Comparison of ENCODE assay signal across 28 cellular contexts in genomic region chr20:41418739-41419293, GRCh38. TPM values are rescaled to one million over a fixed set of nuclear protein-coding genes. Genes with fewer than 3 reads are reported as not detected.
"Had no signal": no experiment of that assay in that cellular context is flagged by ENCODE, and none has a peak within 500 bp of the region (broad histone marks: within the 10 kb centered on the region; RNA-seq: fewer than 3 reads in every experiment).

No MANE protein-coding gene starts in this region.

- FAIRE-seq: endometrium, urothelium cell line had no signal

- H3K4me2 ChIP-seq: hepatocyte, neural progenitor cell had no signal

- H3K27ac ChIP-seq: coronary artery, esophagus squamous epithelium, hepatocyte, neural progenitor cell, parathyroid adenoma, sigmoid colon, stomach, thyroid gland had no signal

- H3K79me2 ChIP-seq: hepatocyte, parathyroid adenoma had no signal

- H3K4me3 ChIP-seq: coronary artery, esophagus squamous epithelium, hepatocyte, lung, neural progenitor cell, sigmoid colon, stomach, thyroid gland had no signal

- H3K27me3 ChIP-seq: esophagus squamous epithelium, hepatocyte, neural progenitor cell, sigmoid colon, stomach, thyroid gland had no signal

- H3K4me1 Mint-ChIP-seq: neural progenitor cell; stimulated activated effector memory CD8-positive, alpha-beta T cell treated with anti-CD3 and anti-CD28 coated beads, Interleukin-12 subunit alpha, Interleukin-12 subunit beta, amount 100 ng/mL, for 72 hours had no signal

- H3K9me3 ChIP-seq: esophagus squamous epithelium, sigmoid colon, stomach, thyroid gland had no signal

- H3K9ac ChIP-seq: neural progenitor cell, parathyroid adenoma had no signal

- H3K27ac Mint-ChIP-seq: memory B cell, nephron, neural progenitor cell had no signal

- DNase-seq: dermis blood vessel endothelial cell; effector memory CD4-positive, alpha-beta T cell; erythroblast; esophagus squamous epithelium; foreskin melanocyte; left colon; midbrain; naive thymus-derived CD4-positive, alpha-beta T cell; sigmoid colon; stimulated activated CD4-positive, alpha-beta T cell treated with anti-CD3 and anti-CD28 coated beads, Interleukin-2, amount 100 ng/mL, for 24 hours; stimulated activated CD4-positive, alpha-beta T cell treated with anti-CD3 and anti-CD28 coated beads, Interleukin-4, amount 100 ng/mL, for 24 hours; stimulated activated naive CD4-positive, alpha-beta T cell treated with Interleukin-2 at 50 U/mL for 16 hours; stomach; thyroid gland had no signal

- ATAC-seq: left colon; naive thymus-derived CD4-positive, alpha-beta T cell; stimulated activated effector memory CD8-positive, alpha-beta T cell treated with anti-CD3 and anti-CD28 coated beads, Interleukin-12 subunit alpha, Interleukin-12 subunit beta, amount 100 ng/mL, for 72 hours had no signal

- H3K4me3 Mint-ChIP-seq: memory B cell; nephron; neural progenitor cell; stimulated activated effector memory CD8-positive, alpha-beta T cell treated with anti-CD3 and anti-CD28 coated beads, Interleukin-12 subunit alpha, Interleukin-12 subunit beta, amount 100 ng/mL, for 72 hours; type B pancreatic cell had no signal

- H3K9me3 Mint-ChIP-seq: memory B cell; naive thymus-derived CD4-positive, alpha-beta T cell; nephron; neural progenitor cell; stimulated activated effector memory CD8-positive, alpha-beta T cell treated with anti-CD3 and anti-CD28 coated beads, Interleukin-12 subunit alpha, Interleukin-12 subunit beta, amount 100 ng/mL, for 72 hours; type B pancreatic cell had no signal

- H3K27me3 Mint-ChIP-seq: memory B cell; naive thymus-derived CD4-positive, alpha-beta T cell; progenitor cell of endocrine pancreas; type B pancreatic cell had no signal

- H3K4me1 ChIP-seq: neural progenitor cell, parathyroid adenoma, sigmoid colon, stomach, thyroid gland had no signal

- H2AFZ ChIP-seq: hepatocyte, neural progenitor cell, parathyroid adenoma had no signal

RNA-seq across cellular contexts. Expression of gene EMILIN3, which starts 52.2 kb away (rescaled TPM):
- total RNA-seq: osteoblast, subcutaneous adipose tissue had no signal
- polyA plus RNA-seq: naive thymus-derived CD4-positive, alpha-beta T cell had no signal
